In genomic region chr13:111472559-111473460, GRCh38 we compare ENCODE assay signal across 18 cellular contexts.
"Had no signal": no experiment of that assay in that cellular context is flagged by ENCODE, and none has a peak within 500 bp of the region (broad histone marks: within the 10 kb centered on the region; RNA-seq: fewer than 3 reads in every experiment).

No MANE protein-coding gene starts in this region.

- H3K27me3 Mint-ChIP-seq: dendritic cell treated with granulocyte-macrophage colony-stimulating factor and Interleukin-4, amounts not matched to agents 40 ng/mL and 50 ng/mL, for 4 days had no signal

- H3K4me1 Mint-ChIP-seq: activated naive CD4-positive, alpha-beta T cell treated with anti-CD3 and anti-CD28 coated beads, Interleukin-2, amount 50 U/mL, for 24 hours; stimulated activated naive B cell treated with anti-CD40 and anti-IgM and Interleukin-4, amounts not matched to agents 10 μg/mL and 1 μg/mL and 100 μg/mL, for 72 hours; T-cell had no signal

- H3K36me3 ChIP-seq: neutrophil, tibial artery, vagina had no signal

- H3K9me3 Mint-ChIP-seq: activated naive CD4-positive, alpha-beta T cell treated with anti-CD3 and anti-CD28 coated beads, Interleukin-2, amount 50 U/mL, for 24 hours; activated T-cell treated with anti-CD3 and anti-CD28 coated beads, Interleukin-2, amount 50 U/mL, for 4 hours; dendritic cell treated with granulocyte-macrophage colony-stimulating factor and Interleukin-4, amounts not matched to agents 40 ng/mL and 50 ng/mL, for 4 days; stimulated activated naive B cell treated with anti-CD40 and anti-IgM and Interleukin-4, amounts not matched to agents 10 μg/mL and 1 μg/mL and 100 μg/mL, for 72 hours; T-cell had no signal

- H3K27ac Mint-ChIP-seq: activated naive CD4-positive, alpha-beta T cell treated with anti-CD3 and anti-CD28 coated beads, Interleukin-2, amount 50 U/mL, for 24 hours; dendritic cell treated with granulocyte-macrophage colony-stimulating factor and Interleukin-4, amounts not matched to agents 40 ng/mL and 50 ng/mL, for 4 days; stimulated activated naive B cell treated with anti-CD40 and anti-IgM and Interleukin-4, amounts not matched to agents 10 μg/mL and 1 μg/mL and 100 μg/mL, for 72 hours; T-cell had no signal

- H3K4me3 ChIP-seq: body of pancreas, skin epidermis, tibial artery, vagina had no signal

- H3K4me3 Mint-ChIP-seq: activated naive CD4-positive, alpha-beta T cell treated with anti-CD3 and anti-CD28 coated beads, Interleukin-2, amount 50 U/mL, for 24 hours; activated T-cell treated with anti-CD3 and anti-CD28 coated beads, Interleukin-2, amount 50 U/mL, for 4 hours; dendritic cell treated with granulocyte-macrophage colony-stimulating factor and Interleukin-4, amounts not matched to agents 40 ng/mL and 50 ng/mL, for 4 days; stimulated activated naive B cell treated with anti-CD40 and anti-IgM and Interleukin-4, amounts not matched to agents 10 μg/mL and 1 μg/mL and 100 μg/mL, for 72 hours; T-cell had no signal

- H3K27me3 ChIP-seq: body of pancreas, neutrophil, vagina had no signal

- H3K9me3 ChIP-seq: body of pancreas, neutrophil, tibial artery, vagina had no signal

- DNase-seq: activated CD4-positive, alpha-beta T cell treated with anti-CD3 and anti-CD28 coated beads, Interleukin-2, amount 50 U/mL, for 1 hour; activated effector memory CD4-positive, alpha-beta T cell treated with anti-CD3 and anti-CD28 coated beads, Interleukin-2, amount 50 U/mL, for 16 hours; activated T-cell treated with anti-CD3 and anti-CD28 coated beads, Interleukin-2, amount 50 U/mL, for 4 hours; amygdala; body of pancreas; left cardiac atrium; mammary epithelial cell; stimulated activated CD4-positive, alpha-beta T cell treated with anti-CD3 and anti-CD28 coated beads, Interleukin-15, amount 100 ng/mL, for 24 hours; stimulated activated CD4-positive, alpha-beta T cell treated with anti-CD3 and anti-CD28 coated beads, Interleukin-4, amount 100 ng/mL, for 1 hour; stimulated activated naive B cell treated with anti-CD40 and anti-IgM and Interleukin-4, amounts not matched to agents 10 μg/mL and 1 μg/mL and 100 μg/mL, for 72 hours; T-cell; T-helper 9 cell; tibial artery had no signal

- H3K36me3 Mint-ChIP-seq: activated naive CD4-positive, alpha-beta T cell treated with anti-CD3 and anti-CD28 coated beads, Interleukin-2, amount 50 U/mL, for 24 hours; stimulated activated naive B cell treated with anti-CD40 and anti-IgM and Interleukin-4, amounts not matched to agents 10 μg/mL and 1 μg/mL and 100 μg/mL, for 72 hours; T-cell had no signal

- H3K27ac ChIP-seq: body of pancreas, neutrophil, skin epidermis, tibial artery, vagina had no signal

- H3K4me1 ChIP-seq: body of pancreas, tibial artery, vagina had no signal
